ENCODE assay signal across 1 cellular context in the genomic region with DNA sequence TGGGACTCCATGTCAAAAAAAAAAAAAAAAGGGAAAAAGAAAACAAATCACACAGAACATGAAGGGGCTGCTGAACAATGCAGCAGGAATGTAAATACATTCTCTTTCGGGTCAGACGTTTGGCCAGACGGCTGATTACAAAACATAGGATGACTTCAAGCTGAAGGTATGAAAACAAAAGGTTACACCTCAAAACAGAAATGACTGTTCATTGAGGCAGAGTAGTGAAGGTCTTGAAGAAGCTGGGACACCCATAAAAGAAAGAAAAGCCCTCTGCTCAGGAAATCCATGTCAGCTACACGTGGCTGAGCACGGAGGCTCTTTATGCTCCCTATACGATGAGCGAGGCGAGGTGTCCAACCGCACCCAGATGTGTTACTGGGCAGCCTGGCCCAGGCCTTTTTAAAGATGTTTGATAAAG.
A peak's percentile ranks its signal among the peaks of the same experiment; 100 is the strongest.
TF ChIP-seq lines count a peak whose summit lies in the region.

No MANE protein-coding gene starts in this region.

TF ChIP-seq in HepG2, 621 proteins besides CTCF, POLR2A, EP300 and RAD21 (continued from another document):
- TF ChIP-seq, protein P1, sequence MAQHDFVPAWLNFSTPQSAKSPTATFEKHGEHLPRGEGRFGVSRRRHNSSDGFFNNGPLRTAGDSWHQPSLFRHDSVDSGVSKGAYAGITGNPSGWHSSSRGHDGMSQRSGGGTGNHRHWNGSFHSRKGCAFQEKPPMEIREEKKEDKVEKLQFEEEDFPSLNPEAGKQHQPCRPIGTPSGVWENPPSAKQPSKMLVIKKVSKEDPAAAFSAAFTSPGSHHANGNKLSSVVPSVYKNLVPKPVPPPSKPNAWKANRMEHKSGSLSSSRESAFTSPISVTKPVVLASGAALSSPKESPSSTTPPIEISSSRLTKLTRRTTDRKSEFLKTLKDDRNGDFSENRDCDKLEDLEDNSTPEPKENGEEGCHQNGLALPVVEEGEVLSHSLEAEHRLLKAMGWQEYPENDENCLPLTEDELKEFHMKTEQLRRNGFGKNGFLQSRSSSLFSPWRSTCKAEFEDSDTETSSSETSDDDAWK (CRISPR knock-in tag; IDR thresholded peaks at IDR 0.05) = no peak
- TF ChIP-seq MAFG (CRISPR knock-in tag; IDR thresholded peaks at IDR 0.05) = no peak
- TF ChIP-seq NCOA2 (CRISPR knock-in tag; IDR thresholded peaks at IDR 0.05) = peak; percentile 50; the same call in 1 of the 2 replicates
- no peak for TF ChIP-seq TGIF2 (CRISPR knock-in tag; IDR thresholded peaks at IDR 0.05)
- TF ChIP-seq FOXP1 (IDR thresholded peaks at IDR 0.05) = peak; percentile 83
- TF ChIP-seq FOXP1 (CRISPR knock-in tag; IDR thresholded peaks at IDR 0.05) = peak; percentile 84
- TF ChIP-seq, protein P2, sequence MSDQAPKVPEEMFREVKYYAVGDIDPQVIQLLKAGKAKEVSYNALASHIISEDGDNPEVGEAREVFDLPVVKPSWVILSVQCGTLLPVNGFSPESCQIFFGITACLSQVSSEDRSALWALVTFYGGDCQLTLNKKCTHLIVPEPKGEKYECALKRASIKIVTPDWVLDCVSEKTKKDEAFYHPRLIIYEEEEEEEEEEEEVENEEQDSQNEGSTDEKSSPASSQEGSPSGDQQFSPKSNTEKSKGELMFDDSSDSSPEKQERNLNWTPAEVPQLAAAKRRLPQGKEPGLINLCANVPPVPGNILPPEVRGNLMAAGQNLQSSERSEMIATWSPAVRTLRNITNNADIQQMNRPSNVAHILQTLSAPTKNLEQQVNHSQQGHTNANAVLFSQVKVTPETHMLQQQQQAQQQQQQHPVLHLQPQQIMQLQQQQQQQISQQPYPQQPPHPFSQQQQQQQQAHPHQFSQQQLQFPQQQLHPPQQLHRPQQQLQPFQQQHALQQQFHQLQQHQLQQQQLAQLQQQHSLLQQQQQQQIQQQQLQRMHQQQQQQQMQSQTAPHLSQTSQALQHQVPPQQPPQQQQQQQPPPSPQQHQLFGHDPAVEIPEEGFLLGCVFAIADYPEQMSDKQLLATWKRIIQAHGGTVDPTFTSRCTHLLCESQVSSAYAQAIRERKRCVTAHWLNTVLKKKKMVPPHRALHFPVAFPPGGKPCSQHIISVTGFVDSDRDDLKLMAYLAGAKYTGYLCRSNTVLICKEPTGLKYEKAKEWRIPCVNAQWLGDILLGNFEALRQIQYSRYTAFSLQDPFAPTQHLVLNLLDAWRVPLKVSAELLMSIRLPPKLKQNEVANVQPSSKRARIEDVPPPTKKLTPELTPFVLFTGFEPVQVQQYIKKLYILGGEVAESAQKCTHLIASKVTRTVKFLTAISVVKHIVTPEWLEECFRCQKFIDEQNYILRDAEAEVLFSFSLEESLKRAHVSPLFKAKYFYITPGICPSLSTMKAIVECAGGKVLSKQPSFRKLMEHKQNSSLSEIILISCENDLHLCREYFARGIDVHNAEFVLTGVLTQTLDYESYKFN (CRISPR knock-in tag; conservative IDR thresholded peaks at IDR 0.05) = peak; percentile 54
- TF ChIP-seq GATAD2A (CRISPR knock-in tag; IDR thresholded peaks at IDR 0.05) = peak; percentile 71
- peak; percentile 8; the same call in 1 of the 2 replicates for TF ChIP-seq HNF4A (CRISPR knock-in tag; IDR thresholded peaks at IDR 0.05)
- TF ChIP-seq MIXL1 (CRISPR knock-in tag; IDR thresholded peaks at IDR 0.05) = 0 out of 2 replicates have a peak, but pooled peaks have one; percentile 20
- TF ChIP-seq ARHGAP35 (CRISPR knock-in tag; IDR thresholded peaks at IDR 0.05; ENCODE audit: borderline replicate concordance) = no peak
- peak in 1 of 2 experiments; percentile 52; a peak in 1 of 4 replicates for TF ChIP-seq KLF16 (CRISPR knock-in tag; IDR thresholded peaks at IDR 0.05)
- TF ChIP-seq DPF2 (CRISPR knock-in tag; IDR thresholded peaks at IDR 0.05; ENCODE audit: borderline replicate concordance, low read depth) = 0 out of 2 replicates have a peak, but pooled peaks have one; percentile 21
- TF ChIP-seq POGZ (CRISPR knock-in tag; IDR thresholded peaks at IDR 0.05) = 0 out of 2 replicates have a peak, but pooled peaks have one; percentile 38
- no peak for TF ChIP-seq BORCS8-MEF2B (CRISPR knock-in tag; IDR thresholded peaks at IDR 0.05)
- TF ChIP-seq, protein P3, sequence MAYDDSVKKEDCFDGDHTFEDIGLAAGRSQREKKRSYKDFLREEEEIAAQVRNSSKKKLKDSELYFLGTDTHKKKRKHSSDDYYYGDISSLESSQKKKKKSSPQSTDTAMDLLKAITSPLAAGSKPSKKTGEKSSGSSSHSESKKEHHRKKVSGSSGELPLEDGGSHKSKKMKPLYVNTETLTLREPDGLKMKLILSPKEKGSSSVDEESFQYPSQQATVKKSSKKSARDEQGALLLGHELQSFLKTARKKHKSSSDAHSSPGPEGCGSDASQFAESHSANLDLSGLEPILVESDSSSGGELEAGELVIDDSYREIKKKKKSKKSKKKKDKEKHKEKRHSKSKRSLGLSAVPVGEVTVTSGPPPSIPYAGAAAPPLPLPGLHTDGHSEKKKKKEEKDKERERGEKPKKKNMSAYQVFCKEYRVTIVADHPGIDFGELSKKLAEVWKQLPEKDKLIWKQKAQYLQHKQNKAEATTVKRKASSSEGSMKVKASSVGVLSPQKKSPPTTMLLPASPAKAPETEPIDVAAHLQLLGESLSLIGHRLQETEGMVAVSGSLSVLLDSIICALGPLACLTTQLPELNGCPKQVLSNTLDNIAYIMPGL (CRISPR knock-in tag; IDR thresholded peaks at IDR 0.05; ENCODE audit: borderline replicate concordance in 1 of 2, low read depth in 1 of 2) = 0 out of 4 replicates have a peak, but pooled peaks of 1 of the 2 experiments have one; percentile 22
- TF ChIP-seq, protein P4, sequence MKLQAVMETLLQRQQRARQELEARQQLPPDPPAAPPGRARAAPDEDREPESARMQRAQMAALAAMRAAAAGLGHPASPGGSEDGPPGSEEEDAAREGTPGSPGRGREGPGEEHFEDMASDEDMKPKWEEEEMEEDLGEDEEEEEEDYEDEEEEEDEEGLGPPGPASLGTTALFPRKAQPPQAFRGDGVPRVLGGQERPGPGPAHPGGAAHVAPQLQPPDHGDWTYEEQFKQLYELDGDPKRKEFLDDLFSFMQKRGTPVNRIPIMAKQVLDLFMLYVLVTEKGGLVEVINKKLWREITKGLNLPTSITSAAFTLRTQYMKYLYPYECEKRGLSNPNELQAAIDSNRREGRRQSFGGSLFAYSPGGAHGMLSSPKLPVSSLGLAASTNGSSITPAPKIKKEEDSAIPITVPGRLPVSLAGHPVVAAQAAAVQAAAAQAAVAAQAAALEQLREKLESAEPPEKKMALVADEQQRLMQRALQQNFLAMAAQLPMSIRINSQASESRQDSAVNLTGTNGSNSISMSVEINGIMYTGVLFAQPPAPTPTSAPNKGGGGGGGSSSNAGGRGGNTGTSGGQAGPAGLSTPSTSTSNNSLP (IDR thresholded peaks at IDR 0.05; ENCODE audit: low read depth, low read length) = peak; percentile 56; the same call in 1 of the 2 replicates
- 0 out of 2 replicates have a peak, but pooled peaks have one; percentile 50 for TF ChIP-seq SMAD3 (CRISPR knock-in tag; IDR thresholded peaks at IDR 0.05)
- peak; percentile 99 for TF ChIP-seq SOX5 (CRISPR knock-in tag; IDR thresholded peaks at IDR 0.05; ENCODE audit: borderline replicate concordance)
- TF ChIP-seq FOXA3 (CRISPR knock-in tag; IDR thresholded peaks at IDR 0.05) = peak; percentile 81
- no peak for TF ChIP-seq SRSF9 (IDR thresholded peaks at IDR 0.05; ENCODE audit: borderline replicate concordance, insufficient read depth, low read depth, low read length, poor library complexity, severe bottlenecking)
- TF ChIP-seq KDM1A (CRISPR knock-in tag; IDR thresholded peaks at IDR 0.05) = no peak
- TF ChIP-seq RARA (CRISPR knock-in tag; IDR thresholded peaks at IDR 0.05) = peak; percentile 94
- peak; percentile 27; the same call in 1 of the 2 replicates for TF ChIP-seq NR2F6 (IDR thresholded peaks at IDR 0.05)
- TF ChIP-seq NR2F6 (CRISPR knock-in tag; IDR thresholded peaks at IDR 0.05) = peak; percentile 55; the same call in 1 of the 2 replicates
- TF ChIP-seq SRSF4 (IDR thresholded peaks at IDR 0.05; ENCODE audit: low read depth, low read length, poor library complexity, severe bottlenecking) = no peak
- peak; percentile 80; the same call in 1 of the 2 replicates for TF ChIP-seq SOX13 (IDR thresholded peaks at IDR 0.05)
- peak in 1 of 2 experiments; percentile 97; a peak in 2 of 4 replicates for TF ChIP-seq SOX13 (CRISPR knock-in tag; conservative IDR thresholded peaks at IDR 0.05 in 1 of 2, IDR thresholded peaks at IDR 0.05 in 1 of 2)
- TF ChIP-seq, protein P5, sequence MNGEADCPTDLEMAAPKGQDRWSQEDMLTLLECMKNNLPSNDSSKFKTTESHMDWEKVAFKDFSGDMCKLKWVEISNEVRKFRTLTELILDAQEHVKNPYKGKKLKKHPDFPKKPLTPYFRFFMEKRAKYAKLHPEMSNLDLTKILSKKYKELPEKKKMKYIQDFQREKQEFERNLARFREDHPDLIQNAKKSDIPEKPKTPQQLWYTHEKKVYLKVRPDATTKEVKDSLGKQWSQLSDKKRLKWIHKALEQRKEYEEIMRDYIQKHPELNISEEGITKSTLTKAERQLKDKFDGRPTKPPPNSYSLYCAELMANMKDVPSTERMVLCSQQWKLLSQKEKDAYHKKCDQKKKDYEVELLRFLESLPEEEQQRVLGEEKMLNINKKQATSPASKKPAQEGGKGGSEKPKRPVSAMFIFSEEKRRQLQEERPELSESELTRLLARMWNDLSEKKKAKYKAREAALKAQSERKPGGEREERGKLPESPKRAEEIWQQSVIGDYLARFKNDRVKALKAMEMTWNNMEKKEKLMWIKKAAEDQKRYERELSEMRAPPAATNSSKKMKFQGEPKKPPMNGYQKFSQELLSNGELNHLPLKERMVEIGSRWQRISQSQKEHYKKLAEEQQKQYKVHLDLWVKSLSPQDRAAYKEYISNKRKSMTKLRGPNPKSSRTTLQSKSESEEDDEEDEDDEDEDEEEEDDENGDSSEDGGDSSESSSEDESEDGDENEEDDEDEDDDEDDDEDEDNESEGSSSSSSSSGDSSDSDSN (CRISPR knock-in tag; IDR thresholded peaks at IDR 0.05) = no peak
- TF ChIP-seq CHCHD3 (CRISPR knock-in tag; IDR thresholded peaks at IDR 0.05) = no peak
- TF ChIP-seq, protein P6, sequence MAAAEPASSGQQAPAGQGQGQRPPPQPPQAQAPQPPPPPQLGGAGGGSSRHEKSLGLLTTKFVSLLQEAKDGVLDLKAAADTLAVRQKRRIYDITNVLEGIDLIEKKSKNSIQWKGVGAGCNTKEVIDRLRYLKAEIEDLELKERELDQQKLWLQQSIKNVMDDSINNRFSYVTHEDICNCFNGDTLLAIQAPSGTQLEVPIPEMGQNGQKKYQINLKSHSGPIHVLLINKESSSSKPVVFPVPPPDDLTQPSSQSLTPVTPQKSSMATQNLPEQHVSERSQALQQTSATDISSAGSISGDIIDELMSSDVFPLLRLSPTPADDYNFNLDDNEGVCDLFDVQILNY (CRISPR knock-in tag; conservative IDR thresholded peaks at IDR 0.05) = no peak
- TF ChIP-seq ZNF24 (IDR thresholded peaks at IDR 0.05) = no peak
- TF ChIP-seq, protein P7, sequence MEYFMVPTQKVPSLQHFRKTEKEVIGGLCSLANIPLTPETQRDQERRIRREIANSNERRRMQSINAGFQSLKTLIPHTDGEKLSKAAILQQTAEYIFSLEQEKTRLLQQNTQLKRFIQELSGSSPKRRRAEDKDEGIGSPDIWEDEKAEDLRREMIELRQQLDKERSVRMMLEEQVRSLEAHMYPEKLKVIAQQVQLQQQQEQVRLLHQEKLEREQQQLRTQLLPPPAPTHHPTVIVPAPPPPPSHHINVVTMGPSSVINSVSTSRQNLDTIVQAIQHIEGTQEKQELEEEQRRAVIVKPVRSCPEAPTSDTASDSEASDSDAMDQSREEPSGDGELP (IDR thresholded peaks at IDR 0.05; ENCODE audit: borderline replicate concordance, low read depth) = peak; percentile 41; the same call in 1 of the 2 replicates
- no peak for TF ChIP-seq NFKB2 (CRISPR knock-in tag; IDR thresholded peaks at IDR 0.05; ENCODE audit: borderline replicate concordance)
- TF ChIP-seq, protein P8, sequence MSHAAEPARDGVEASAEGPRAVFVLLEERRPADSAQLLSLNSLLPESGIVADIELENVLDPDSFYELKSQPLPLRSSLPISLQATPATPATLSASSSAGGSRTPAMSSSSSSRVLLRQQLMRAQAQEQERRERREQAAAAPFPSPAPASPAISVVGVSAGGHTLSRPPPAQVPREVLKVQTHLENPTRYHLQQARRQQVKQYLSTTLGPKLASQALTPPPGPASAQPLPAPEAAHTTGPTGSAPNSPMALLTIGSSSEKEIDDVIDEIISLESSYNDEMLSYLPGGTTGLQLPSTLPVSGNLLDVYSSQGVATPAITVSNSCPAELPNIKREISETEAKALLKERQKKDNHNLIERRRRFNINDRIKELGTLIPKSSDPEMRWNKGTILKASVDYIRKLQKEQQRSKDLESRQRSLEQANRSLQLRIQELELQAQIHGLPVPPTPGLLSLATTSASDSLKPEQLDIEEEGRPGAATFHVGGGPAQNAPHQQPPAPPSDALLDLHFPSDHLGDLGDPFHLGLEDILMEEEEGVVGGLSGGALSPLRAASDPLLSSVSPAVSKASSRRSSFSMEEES (CRISPR knock-in tag; IDR thresholded peaks at IDR 0.05) = 0 out of 2 replicates have a peak, but pooled peaks have one; percentile 13
- TF ChIP-seq RXRA (CRISPR knock-in tag; IDR thresholded peaks at IDR 0.05) = peak; percentile 65; the same call in 1 of the 2 replicates
- peak; percentile 63 for TF ChIP-seq MED1 (CRISPR knock-in tag; IDR thresholded peaks at IDR 0.05)
- peak; percentile 51; the same call in 1 of the 2 replicates for TF ChIP-seq THAP11 (CRISPR knock-in tag; IDR thresholded peaks at IDR 0.05)
- TF ChIP-seq, protein P9, sequence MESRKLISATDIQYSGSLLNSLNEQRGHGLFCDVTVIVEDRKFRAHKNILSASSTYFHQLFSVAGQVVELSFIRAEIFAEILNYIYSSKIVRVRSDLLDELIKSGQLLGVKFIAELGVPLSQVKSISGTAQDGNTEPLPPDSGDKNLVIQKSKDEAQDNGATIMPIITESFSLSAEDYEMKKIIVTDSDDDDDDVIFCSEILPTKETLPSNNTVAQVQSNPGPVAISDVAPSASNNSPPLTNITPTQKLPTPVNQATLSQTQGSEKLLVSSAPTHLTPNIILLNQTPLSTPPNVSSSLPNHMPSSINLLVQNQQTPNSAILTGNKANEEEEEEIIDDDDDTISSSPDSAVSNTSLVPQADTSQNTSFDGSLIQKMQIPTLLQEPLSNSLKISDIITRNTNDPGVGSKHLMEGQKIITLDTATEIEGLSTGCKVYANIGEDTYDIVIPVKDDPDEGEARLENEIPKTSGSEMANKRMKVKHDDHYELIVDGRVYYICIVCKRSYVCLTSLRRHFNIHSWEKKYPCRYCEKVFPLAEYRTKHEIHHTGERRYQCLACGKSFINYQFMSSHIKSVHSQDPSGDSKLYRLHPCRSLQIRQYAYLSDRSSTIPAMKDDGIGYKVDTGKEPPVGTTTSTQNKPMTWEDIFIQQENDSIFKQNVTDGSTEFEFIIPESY (CRISPR knock-in tag; IDR thresholded peaks at IDR 0.05) = peak; percentile 17; the same call in 1 of the 2 replicates
- peak; percentile 77 for TF ChIP-seq LCORL (IDR thresholded peaks at IDR 0.05)
- peak; percentile 95 for TF ChIP-seq LCORL (CRISPR knock-in tag; IDR thresholded peaks at IDR 0.05)
TF ChIP-seq in HepG2: peak in this region for 72.
